Comparison of ENCODE assay signal across 15 cellular contexts in genomic region chr1:12046749-12047119, GRCh38. TPM values are rescaled to one million over a fixed set of nuclear protein-coding genes. Genes with fewer than 3 reads are reported as not detected.
DNase-seq lines count a peak whose midpoint lies in the region; ATAC-seq, FAIRE-seq and TF ChIP-seq lines count a peak whose summit lies in the region.
"Had no signal": no experiment of that assay in that cellular context is flagged by ENCODE, and none has a peak within 500 bp of the region (broad histone marks: within the 10 kb centered on the region; RNA-seq: fewer than 3 reads in every experiment).

No MANE protein-coding gene starts in this region.

- no peak for ATAC-seq in IMR-90 (ENCODE audit: low read depth)
- ATAC-seq in K562 = no peak
- no peak for ATAC-seq in HG03565 (IDR thresholded peaks at IDR 0.05; ENCODE audit: unreplicated experiment)
- ATAC-seq: Panc1, Right ventricle myocardium inferior had no signal

- H3K79me1 ChIP-seq in IMR-90 (ENCODE audit: low read depth in 1 of 2, low read length in 2 of 2) = no peaks in the 10 kb centered on the region

- WGBS in IMR-90 (ENCODE audit: extremely low coverage in 2 of 2, insufficient read length in 1 of 2), 2 experiments = 80% methylated on average over 5 of the region's 6 CpGs; no CpG with 5 or more reads in 1 of the 2 experiments
- 74% methylated on average over 6 of the region's 6 CpGs for WGBS in K562 (ENCODE audit: insufficient coverage, low coverage, missing lambda C conversion rate)

- no peaks in the 10 kb centered on the region for H3K79me2 ChIP-seq in K562 (ENCODE audit: control insufficient read depth, insufficient read depth, low read length)

- H3K9ac ChIP-seq in IMR-90 (ENCODE audit: low read depth, low read length) (no peak overlapping the region), K562 (ENCODE audit: insufficient read depth in 1 of 2, low read depth in 2 of 2, low read length in 2 of 2) (peak overlapping the region in 1 of 2 experiments; percentile 49; a peak in 1 of 4 replicates)
- H3K9ac ChIP-seq: SK-N-SH had no signal

- H3K14ac ChIP-seq in IMR-90 (replicated peaks; ENCODE audit: low read depth, low read length) = no peak overlapping the region

- DNase-seq in GM12865 (ENCODE audit: low read depth) = no peak
- no peak for DNase-seq in IMR-90
- DNase-seq in K562 (ENCODE audit: extremely low read depth in 1 of 4, low spot score in 3 of 4) = no peak
- DNase-seq in urothelium cell line (ENCODE audit: low spot score) = no peak
- DNase-seq in NCI-H187 treated with DMSO at 0.1 percent for 48 hours (lab: John Stamatoyannopoulos, UW) = no peak
- no peak for DNase-seq in SK-N-DZ (ENCODE audit: low spot score)
- DNase-seq: ACHN, DMS 273 treated with DMSO at 0.1 percent for 48 hours, H7, NCI-H1105, NCI-H1694 treated with DMSO at 0.1 percent for 48 hours, SK-N-SH had no signal

- no peak overlapping the region for H3K56ac ChIP-seq in IMR-90 (ENCODE audit: extremely low read depth, insufficient read depth, low read length)

- CTCF ChIA-PET in IMR-90 (lab: Yijun Ruan, JAX) = no interaction called here
- CTCF ChIA-PET in K562 (lab: Yijun Ruan, JAX; ENCODE audit: low intra/inter-chr PET ratio) = no interaction called here

- no peak overlapping the region for H3K23ac ChIP-seq in IMR-90 (ENCODE audit: low read depth, low read length)

- no peak overlapping the region for H4K8ac ChIP-seq in IMR-90 (ENCODE audit: low read depth in 2 of 2, low read length in 2 of 2)

- dilution Hi-C loops in IMR-90 (cut with HindIII; ENCODE audit: low sequenced_read_pairs, unreplicated experiment) = no loop called here

- BruUV-seq in IMR-90 (replicated peaks; lab: Mats Ljungman, UMichigan) = no TSS peak
- no TSS peak for BruUV-seq in K562 (replicated peaks; lab: Mats Ljungman, UMichigan)

- TF ChIP-seq CTCF in GM12865 (IDR thresholded peaks at IDR 0.05; ENCODE audit: insufficient read depth, low read depth, low read length, missing control alignments) (no peak), IMR-90 (conservative IDR thresholded peaks at IDR 0.05; ENCODE audit: low read depth, low read length) (no peak), K562 (IDR thresholded peaks at IDR 0.05 in 2 of 3, conservative IDR thresholded peaks at IDR 0.05 in 1 of 3; ENCODE audit: insufficient read depth in 2 of 3, low read depth in 1 of 3, low read length in 3 of 3) (no peak)

- H4K20me1 ChIP-seq in IMR-90 (ENCODE audit: insufficient read depth, low read length) = no peaks in the 10 kb centered on the region
- H4K20me1 ChIP-seq in K562 (replicated peaks; ENCODE audit: control insufficient read depth, insufficient read depth, low read length) = no peaks in the 10 kb centered on the region

- H2BK120ac ChIP-seq in IMR-90 (ENCODE audit: low read depth, low read length) = no peak overlapping the region

- H3K9me1 ChIP-seq in IMR-90 (ENCODE audit: insufficient read depth, low read length) (peaks cover 5% of the 10 kb centered on the region; the same call in 1 of the 2 replicates), K562 (ENCODE audit: control insufficient read depth, insufficient read depth, low read length) (no peaks in the 10 kb centered on the region)

- H2AK5ac ChIP-seq in IMR-90 (ENCODE audit: low read depth, low read length) = no peak overlapping the region

- no peak overlapping the region for H3K18ac ChIP-seq in IMR-90 (ENCODE audit: low read depth, low read length)

- in situ Hi-C loops in IMR-90 (cut with MboI; ENCODE audit: low sequenced_read_pairs) = no loop called here
- in situ Hi-C loops in K562 (cut with MboI) = no loop called here

- peak overlapping the region; percentile 42 for H2AK9ac ChIP-seq in IMR-90 (replicated peaks; ENCODE audit: low read depth, low read length, poor library complexity)

- peaks cover 24% of the 10 kb centered on the region for H3K27me3 ChIP-seq in IMR-90 (ENCODE audit: control insufficient read depth, insufficient read depth, low read length)
- no peaks in the 10 kb centered on the region for H3K27me3 ChIP-seq in K562 (ENCODE audit: control insufficient read depth in 2 of 2, insufficient read depth in 2 of 2, low read length in 2 of 2)

- intact Hi-C loops in IMR-90 (cut with micrococcal nuclease) (no loop called here), K562 (cut with micrococcal nuclease) (no loop called here)

- POLR2A ChIA-PET in IMR-90 (lab: Charles Lee; ENCODE audit: unreplicated experiment) (no interaction called here), K562 (lab: Yijun Ruan, JAX) (interaction anchor here (2.0 to 3.4 kb wide), 2 partner anchors 10 to 138 kb away, joined by 14 to 28 read pairs; no protein-coding TSS in a partner anchor)

- no peaks in the 10 kb centered on the region for H3K36me3 ChIP-seq in IMR-90 (ENCODE audit: control insufficient read depth, insufficient read depth, low read length)
- no peaks in the 10 kb centered on the region for H3K36me3 ChIP-seq in K562 (ENCODE audit: control insufficient read depth, insufficient read depth, low read length)

- H3K4me1 ChIP-seq in IMR-90 (ENCODE audit: control insufficient read depth, insufficient read depth, low read length) = peaks cover under 1% of the 10 kb centered on the region; the same call in 1 of the 2 replicates
- peaks cover 14 to 27% of the 10 kb centered on the region in 2 experiments; a peak in 4 of 5 replicates for H3K4me1 ChIP-seq in K562 (replicated peaks in 1 of 2; ENCODE audit: control insufficient read depth in 2 of 2, insufficient read depth in 2 of 2, low read length in 2 of 2)

- no peak overlapping the region for H2BK15ac ChIP-seq in IMR-90 (ENCODE audit: low read depth, low read length)

- FAIRE-seq in K562 (lab: Jason Lieb, UNC) (no peak), urothelium cell line (lab: Jason Lieb, UNC) (peak; percentile 75)

- peak overlapping the region; percentile 24 for H3K4me3 ChIP-seq in GM12865 (ENCODE audit: low read depth, low read length)
- H3K4me3 ChIP-seq in IMR-90 (ENCODE audit: insufficient read depth, low read depth, low read length) = no peak overlapping the region
- no peak overlapping the region for H3K4me3 ChIP-seq in K562

- H3K9me3 ChIP-seq in IMR-90 (ENCODE audit: control insufficient read depth, insufficient read depth, low read length) (no peaks in the 10 kb centered on the region), K562 (replicated peaks; ENCODE audit: control insufficient read depth, insufficient read depth, low read depth, low read length) (no peaks in the 10 kb centered on the region)
- H3K9me3 ChIP-seq: SK-N-SH had no signal

- no peak for TF ChIP-seq RAD21 in IMR-90 (IDR thresholded peaks at IDR 0.05; ENCODE audit: low read length)
- TF ChIP-seq RAD21 in K562 (CRISPR knock-in tag; conservative IDR thresholded peaks at IDR 0.05 in 1 of 2, IDR thresholded peaks at IDR 0.05 in 1 of 2) = no peak

- no peak overlapping the region for H4K91ac ChIP-seq in IMR-90 (ENCODE audit: insufficient read depth, low read depth, low read length)

- TF ChIP-seq EP300 in K562 (IDR thresholded peaks at IDR 0.05; ENCODE audit: low read length) = no peak

- H2AFZ ChIP-seq in IMR-90 (replicated peaks; ENCODE audit: low read length, poor library complexity) (peak overlapping the region; percentile 48), K562 (ENCODE audit: low read depth, low read length) (no peak overlapping the region)

- H3K4me2 ChIP-seq in IMR-90 (ENCODE audit: low read depth, low read length) = no peak overlapping the region
- no peak overlapping the region for H3K4me2 ChIP-seq in K562 (ENCODE audit: insufficient read depth, low read length)
- H3K4me2 ChIP-seq: SK-N-SH had no signal

- no peak overlapping the region for H4K5ac ChIP-seq in IMR-90 (ENCODE audit: low read depth, low read length)

- H3K27ac ChIP-seq in IMR-90 (ENCODE audit: insufficient read depth, low read length) (no peak overlapping the region), K562 (ENCODE audit: extremely low read depth, low read depth, low read length) (no peak overlapping the region)

- H2BK5ac ChIP-seq in IMR-90 (ENCODE audit: low read depth, low read length, poor library complexity, severe bottlenecking) = no peak overlapping the region

- no peak overlapping the region for H2BK20ac ChIP-seq in IMR-90 (ENCODE audit: low read depth, low read length)

- TF ChIP-seq POLR2A in IMR-90 (IDR thresholded peaks at IDR 0.05; ENCODE audit: low read depth, low read length) (no peak), K562 (conservative IDR thresholded peaks at IDR 0.05) (no peak)

- no peak overlapping the region for H3K4ac ChIP-seq in IMR-90 (ENCODE audit: low read depth, low read length)

RNA-seq across cellular contexts. Expression of gene TNFRSF8, which starts 16.4 kb away (rescaled TPM):
- total RNA-seq in IMR-90 (2012; rRNA removed) = under 0.01 TPM in 2 replicates
- polyA plus RNA-seq in IMR-90 (2012; rRNA removed) = 0.31 and 0.37 TPM in 2 replicates
- 0.35 and 0.56 TPM in 2 replicates for polyA plus RNA-seq in IMR-90 (2012; cell fraction: cytosol; rRNA removed)
- polyA plus RNA-seq in IMR-90 (2012; cell fraction: nucleus; rRNA removed; ENCODE audit: low replicate concordance) = 0.54 and 0.72 TPM in 2 replicates
- 14.4 and 37.6 TPM in 2 replicates for total RNA-seq in K562 (2011; cell fraction: chromatin; rRNA removed; ENCODE audit: low replicate concordance)
- total RNA-seq in K562 (2011; cell fraction: nucleolus; rRNA removed) = 36.7 and 39.3 TPM in 2 replicates
- 23.4 and 24.7 TPM in 2 replicates for total RNA-seq in K562 (2011; cell fraction: nucleoplasm; rRNA removed)
- total RNA-seq in K562 (2014; rRNA removed) = 22.2 and 27.1 TPM in 2 replicates
- total RNA-seq in K562 (2014; rRNA removed; fragmentation: Illumina TruSeq; extraction: Trizol) = 5.9 and 8.7 TPM in 2 replicates
- 17.1 and 18.9 TPM in 2 replicates for total RNA-seq in K562 (2015; rRNA removed; fragmentation: Illumina TruSeq; extraction: Trizol)
- 38.4 and 40.2 TPM in 2 replicates for total RNA-seq in K562 (2021)
- 5.6 and 12.0 TPM in 2 replicates for polyA plus RNA-seq in K562 (2011; rRNA removed)
- polyA plus RNA-seq in K562 (2011; cell fraction: cytosol; rRNA removed) = 10.7 and 17.1 TPM in 2 replicates
- 8.7 and 10.8 TPM in 2 replicates for polyA plus RNA-seq in K562 (2011; cell fraction: nucleus; rRNA removed)
- 23.2 and 39.4 TPM in 2 replicates for polyA plus RNA-seq in K562 (2012)
- 22.4 and 24.4 TPM in 2 replicates for polyA plus RNA-seq in K562 (2014; fragmentation: Illumina TruSeq; extraction: Trizol)
- polyA plus RNA-seq in K562 (2014; fragmentation: Nextera tagmentation; extraction: Ambion mirVana) = 1 to 10 TPM; 3.5 to 3.7 TPM
- 18.2 and 19.9 TPM in 2 replicates for polyA plus RNA-seq in K562 (2014; rRNA removed)
- 6.5 and 7.8 TPM in 2 replicates for polyA minus RNA-seq in K562 (2011; rRNA and poly(A)+ RNA removed)
- 14.6 and 16.9 TPM in 2 replicates for polyA minus RNA-seq in K562 (2011; cell fraction: cytosol; rRNA and poly(A)+ RNA removed)
- polyA minus RNA-seq in K562 (2011; cell fraction: nucleus; rRNA and poly(A)+ RNA removed) = 5.3 and 7.6 TPM in 2 replicates
- 0.07 and 0.14 TPM in 2 replicates for polyA plus RNA-seq in SK-N-DZ (2014; cell fraction: cytosol; rRNA removed)
- not detected in 2 replicates for polyA plus RNA-seq in SK-N-DZ (2014; cell fraction: nucleus; rRNA removed)

RNA-seq across cellular contexts. Expression of gene MIIP, which starts 27.4 kb away (rescaled TPM):
- 12.2 and 14.2 TPM in 2 replicates for total RNA-seq in IMR-90 (2012; rRNA removed)
- 23.7 and 28.7 TPM in 2 replicates for polyA plus RNA-seq in IMR-90 (2012; rRNA removed)
- 12.9 and 18.5 TPM in 2 replicates for polyA plus RNA-seq in IMR-90 (2012; cell fraction: cytosol; rRNA removed)
- 74.8 and 224 TPM in 2 replicates for polyA plus RNA-seq in IMR-90 (2012; cell fraction: nucleus; rRNA removed; ENCODE audit: low replicate concordance)
- 73.6 and 259 TPM in 2 replicates for total RNA-seq in K562 (2011; cell fraction: chromatin; rRNA removed; ENCODE audit: low replicate concordance)
- total RNA-seq in K562 (2011; cell fraction: nucleolus; rRNA removed) = 259 and 285 TPM in 2 replicates
- total RNA-seq in K562 (2011; cell fraction: nucleoplasm; rRNA removed) = 145 and 161 TPM in 2 replicates
- 117 and 131 TPM in 2 replicates for total RNA-seq in K562 (2014; rRNA removed)
- 11.8 and 17.2 TPM in 2 replicates for total RNA-seq in K562 (2014; rRNA removed; fragmentation: Illumina TruSeq; extraction: Trizol)
- total RNA-seq in K562 (2015; rRNA removed; fragmentation: Illumina TruSeq; extraction: Trizol) = 50.7 and 55.6 TPM in 2 replicates
- total RNA-seq in K562 (2021) = 92.8 and 102 TPM in 2 replicates
- 48.3 and 113 TPM in 2 replicates for polyA plus RNA-seq in K562 (2011; rRNA removed)
- polyA plus RNA-seq in K562 (2011; cell fraction: cytosol; rRNA removed) = 79.2 and 124 TPM in 2 replicates
- polyA plus RNA-seq in K562 (2011; cell fraction: nucleus; rRNA removed) = 514 and 538 TPM in 2 replicates
- polyA plus RNA-seq in K562 (2012) = 79.3 and 134 TPM in 2 replicates
- 30.8 and 57.5 TPM in 2 replicates for polyA plus RNA-seq in K562 (2014; fragmentation: Illumina TruSeq; extraction: Trizol)
- polyA plus RNA-seq in K562 (2014; fragmentation: Nextera tagmentation; extraction: Ambion mirVana) = 1 to 10 TPM; 2.5 to 5.1 TPM
- polyA plus RNA-seq in K562 (2014; rRNA removed) = 105 and 108 TPM in 2 replicates
- 15.8 and 16.2 TPM in 2 replicates for polyA minus RNA-seq in K562 (2011; rRNA and poly(A)+ RNA removed)
- polyA minus RNA-seq in K562 (2011; cell fraction: cytosol; rRNA and poly(A)+ RNA removed) = 26.3 and 43.2 TPM in 2 replicates
- polyA minus RNA-seq in K562 (2011; cell fraction: nucleus; rRNA and poly(A)+ RNA removed) = 54.1 and 78.2 TPM in 2 replicates
- polyA plus RNA-seq in SK-N-DZ (2014; cell fraction: cytosol; rRNA removed) = 61.1 and 74.3 TPM in 2 replicates
- 371 and 472 TPM in 2 replicates for polyA plus RNA-seq in SK-N-DZ (2014; cell fraction: nucleus; rRNA removed)
